In the genomic region with DNA sequence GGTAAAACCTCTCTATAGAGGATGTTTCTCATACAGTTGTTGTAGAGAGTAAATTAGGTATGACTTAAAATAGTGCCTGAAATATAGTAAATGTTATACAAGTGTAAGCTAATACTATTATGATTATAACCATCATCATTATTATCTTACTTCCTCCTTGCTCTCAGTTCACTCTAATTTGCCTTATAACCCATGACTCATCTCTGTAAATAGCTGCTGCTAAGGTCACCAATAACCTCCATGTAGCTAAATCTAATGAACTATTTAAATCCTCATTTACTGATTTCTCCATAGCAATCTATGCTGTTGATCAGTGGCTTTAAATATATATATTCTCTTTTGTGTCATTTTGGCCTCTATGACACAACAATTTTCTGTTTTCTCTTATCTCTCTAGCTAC, we compare ENCODE assay signal across 24 cellular contexts.
DNase-seq lines count a peak whose midpoint lies in the region; ATAC-seq, FAIRE-seq and TF ChIP-seq lines count a peak whose summit lies in the region.
"Had no signal": no experiment of that assay in that cellular context is flagged by ENCODE, and none has a peak within 500 bp of the region (broad histone marks: within the 10 kb centered on the region; RNA-seq: fewer than 3 reads in every experiment).

No MANE protein-coding gene starts in this region.

- H3K27ac ChIP-seq in A549 (no peak overlapping the region), hepatocyte (peak overlapping the region; percentile 38), uterus (no peak overlapping the region)
- H3K27ac ChIP-seq: BLaER1, brain microvascular endothelial cell, skin epidermis, stomach, tibial nerve had no signal

- no peak for TF ChIP-seq RAD21 in A549 (conservative IDR thresholded peaks at IDR 0.05 in 1 of 2, IDR thresholded peaks at IDR 0.05 in 1 of 2)

- CTCF ChIA-PET in A549 (lab: Yijun Ruan, JAX): no interaction called here

- peaks cover 20% of the 10 kb centered on the region; the same call in 1 of the 3 replicates for H3K4me1 ChIP-seq in A549
- H3K4me1 ChIP-seq in hepatocyte (ENCODE audit: insufficient read depth): peaks cover 31% of the 10 kb centered on the region
- H3K4me1 ChIP-seq in uterus: no peaks in the 10 kb centered on the region
- H3K4me1 ChIP-seq: BLaER1, tibial nerve had no signal

- FAIRE-seq in A549 (lab: Jason Lieb, UNC): no peak
- FAIRE-seq: K562 had no signal

- H2AFZ ChIP-seq in hepatocyte: no peak overlapping the region

- H3K9me2 ChIP-seq in hepatocyte (replicated peaks; ENCODE audit: insufficient read depth): no peaks in the 10 kb centered on the region

- no peaks in the 10 kb centered on the region for H4K20me1 ChIP-seq in hepatocyte (ENCODE audit: insufficient read depth, poor library complexity, severe bottlenecking)
- H4K20me1 ChIP-seq: BLaER1 had no signal

- no peaks in the 10 kb centered on the region for H3K36me3 ChIP-seq in hepatocyte (replicated peaks; ENCODE audit: insufficient read depth, low read depth)
- no peaks in the 10 kb centered on the region for H3K36me3 ChIP-seq in uterus
- H3K36me3 ChIP-seq: BLaER1, brain microvascular endothelial cell, MG63, stomach, tibial nerve had no signal

- H3K9me3 ChIP-seq in A549 (no peaks in the 10 kb centered on the region), hepatocyte (ENCODE audit: low read depth) (no peaks in the 10 kb centered on the region), uterus (no peaks in the 10 kb centered on the region)
- H3K9me3 ChIP-seq: BLaER1, MG63, stomach, tibial nerve had no signal

- DNase-seq in A549 (ENCODE audit: low read depth in 1 of 2, low spot score in 1 of 2) (no peak), LoVo (ENCODE audit: low spot score) (peak; percentile 58), hepatocyte (ENCODE audit: low spot score) (no peak), NCI-H2107 treated with DMSO at 0.1 percent for 48 hours (lab: John Stamatoyannopoulos, UW; ENCODE audit: unreplicated experiment) (no peak), uterus (no peak)
- DNase-seq: activated CD4-positive, alpha-beta memory T cell treated with anti-CD3 and anti-CD28 coated beads, Interleukin-2, amount 10 ng/mL, durations not matched to agents 7 days and 5 days; activated CD4-positive, CD25-positive, alpha-beta regulatory T cell treated with anti-CD3 and anti-CD28 coated beads, Interleukin-2, amount 50 U/mL, for 72 hours; activated CD8-positive, alpha-beta memory T cell treated with anti-CD3 and anti-CD28 coated beads, Interleukin-2, amount 50 U/mL, for 48 hours; activated naive CD4-positive, alpha-beta T cell treated with anti-CD3 and anti-CD28 coated beads, Interleukin-2, amount 50 U/mL, for 16 hours; amniotic stem cell; brain microvascular endothelial cell; erythroblast; MG63; NCI-H1436 treated with DMSO at 0.1 percent for 48 hours; NCI-H510A; nephron progenitor cell; NK-92 treated with Interleukin-12 subunit alpha and Interleukin-12 subunit beta, amount 100 ng/mL, for 24 hours; stomach had no signal

- intact Hi-C loops in uterus (cut with DNase I; ENCODE audit: low total_unique reads): no loop called here

- TF ChIP-seq POLR2A in A549 (IDR thresholded peaks at IDR 0.05; ENCODE audit: low read length) (no peak), uterus (IDR thresholded peaks at IDR 0.05) (no peak)

- no peak for TF ChIP-seq CTCF in A549 (IDR thresholded peaks at IDR 0.05)
- TF ChIP-seq CTCF in hepatocyte (IDR thresholded peaks at IDR 0.05; ENCODE audit: poor library complexity): no peak
- TF ChIP-seq CTCF in uterus (IDR thresholded peaks at IDR 0.05): no peak

- no peak overlapping the region for H3K4me3 ChIP-seq in A549
- H3K4me3 ChIP-seq in hepatocyte: no peak overlapping the region
- no peak overlapping the region for H3K4me3 ChIP-seq in uterus
- H3K4me3 ChIP-seq: BLaER1, K562, MG63, skin epidermis, stomach, tibial nerve had no signal

- H3K27me3 ChIP-seq in hepatocyte (no peaks in the 10 kb centered on the region), uterus (no peaks in the 10 kb centered on the region)
- H3K27me3 ChIP-seq: BLaER1, brain microvascular endothelial cell, MG63, stomach, tibial nerve had no signal

- H3K4me2 ChIP-seq in A549 (no peak overlapping the region), hepatocyte (no peak overlapping the region)
- H3K4me2 ChIP-seq: BLaER1 had no signal

- POLR2A ChIA-PET in A549 (lab: Yijun Ruan, JAX): no interaction called here

- no peak for TF ChIP-seq EP300 in A549 (IDR thresholded peaks at IDR 0.05)

- no peak for ATAC-seq in A549
- ATAC-seq in GM18519 (IDR thresholded peaks at IDR 0.05; ENCODE audit: low FRiP score, unreplicated experiment): peak; percentile 53
- no peak for ATAC-seq in HG03280 (IDR thresholded peaks at IDR 0.05; ENCODE audit: unreplicated experiment)
- ATAC-seq: K562 had no signal

- no peaks in the 10 kb centered on the region for H3K79me2 ChIP-seq in hepatocyte

TF ChIP-seq in A549, 52 proteins besides CTCF, POLR2A, EP300 and RAD21:
- TF ChIP-seq FOSL2 (IDR thresholded peaks at IDR 0.05) (no peak), FOSL2 (CRISPR knock-in tag; IDR thresholded peaks at IDR 0.05) (peak; percentile 22; the same call in 1 of the 2 replicates)
- TF ChIP-seq, protein P1, sequence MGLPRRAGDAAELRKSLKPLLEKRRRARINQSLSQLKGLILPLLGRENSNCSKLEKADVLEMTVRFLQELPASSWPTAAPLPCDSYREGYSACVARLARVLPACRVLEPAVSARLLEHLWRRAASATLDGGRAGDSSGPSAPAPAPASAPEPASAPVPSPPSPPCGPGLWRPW (IDR thresholded peaks at IDR 0.05): no peak
